In genomic region chr3:119206611-119207511, GRCh38 we compare ENCODE assay signal across 1 cellular context.
TF ChIP-seq lines count a peak whose summit lies in the region.

No MANE protein-coding gene starts in this region.

TF ChIP-seq in H1, 55 proteins besides CTCF, POLR2A, EP300 and RAD21:
- TF ChIP-seq HDAC6 (IDR thresholded peaks at IDR 0.05; ENCODE audit: low read depth, low read length) (no peak), TAF1 (IDR thresholded peaks at IDR 0.05; ENCODE audit: low read depth, low read length) (no peak), RBBP5 (IDR thresholded peaks at IDR 0.05; ENCODE audit: borderline replicate concordance, low read depth, low read length) (no peak), SAP30 (IDR thresholded peaks at IDR 0.05; ENCODE audit: insufficient read depth, insufficient replicate concordance, low read length) (no peak), CBX8 (IDR thresholded peaks at IDR 0.05; ENCODE audit: borderline replicate concordance, low read depth, low read length) (no peak)
